1 cellular context compared by ENCODE assay signal in the genomic region with DNA sequence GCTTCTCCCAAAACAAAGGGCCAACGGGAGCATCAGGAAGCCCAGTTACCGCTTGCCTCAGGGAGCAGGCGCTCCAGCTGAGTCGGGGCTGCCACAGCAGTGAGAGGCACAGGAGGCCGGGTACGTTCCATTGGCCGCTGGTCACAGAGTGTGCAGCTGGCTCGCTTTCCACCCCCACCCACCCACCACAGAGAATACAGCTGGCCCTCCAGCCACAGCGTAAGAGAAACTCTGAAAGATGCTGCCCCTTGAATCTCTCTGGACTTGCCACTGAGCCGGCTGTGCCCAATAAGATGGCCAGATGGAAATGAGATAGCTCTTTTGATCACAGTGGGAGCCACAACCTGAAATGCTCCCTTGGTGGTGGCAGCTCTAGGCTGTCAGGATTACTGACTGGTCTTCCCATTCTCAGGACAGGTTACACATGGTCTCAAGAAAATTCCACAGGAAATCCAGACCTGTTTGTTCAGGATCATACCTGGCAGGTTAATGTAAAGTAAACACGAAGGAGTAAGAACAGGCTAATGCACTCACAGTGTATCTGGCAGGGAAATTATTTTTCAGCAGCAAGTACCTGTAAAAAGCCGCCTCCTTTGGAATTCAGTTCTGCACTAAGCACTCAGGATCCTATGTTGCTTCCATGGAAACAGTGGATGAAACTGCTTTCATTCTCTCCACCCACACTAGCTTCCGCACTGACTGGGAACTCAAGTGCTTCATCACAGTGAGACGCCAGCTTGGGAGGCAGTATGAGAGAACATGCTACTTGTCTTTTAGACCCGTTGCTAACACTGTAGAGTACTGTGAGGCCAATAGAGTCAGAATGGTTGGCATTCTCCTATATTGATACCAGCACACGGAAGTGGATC.
TF ChIP-seq lines count a peak whose summit lies in the region.

No MANE protein-coding gene starts in this region.

TF ChIP-seq in GM23338, 12 proteins besides CTCF, POLR2A, EP300 and RAD21 (continued from another document):
- TF ChIP-seq, protein P1, sequence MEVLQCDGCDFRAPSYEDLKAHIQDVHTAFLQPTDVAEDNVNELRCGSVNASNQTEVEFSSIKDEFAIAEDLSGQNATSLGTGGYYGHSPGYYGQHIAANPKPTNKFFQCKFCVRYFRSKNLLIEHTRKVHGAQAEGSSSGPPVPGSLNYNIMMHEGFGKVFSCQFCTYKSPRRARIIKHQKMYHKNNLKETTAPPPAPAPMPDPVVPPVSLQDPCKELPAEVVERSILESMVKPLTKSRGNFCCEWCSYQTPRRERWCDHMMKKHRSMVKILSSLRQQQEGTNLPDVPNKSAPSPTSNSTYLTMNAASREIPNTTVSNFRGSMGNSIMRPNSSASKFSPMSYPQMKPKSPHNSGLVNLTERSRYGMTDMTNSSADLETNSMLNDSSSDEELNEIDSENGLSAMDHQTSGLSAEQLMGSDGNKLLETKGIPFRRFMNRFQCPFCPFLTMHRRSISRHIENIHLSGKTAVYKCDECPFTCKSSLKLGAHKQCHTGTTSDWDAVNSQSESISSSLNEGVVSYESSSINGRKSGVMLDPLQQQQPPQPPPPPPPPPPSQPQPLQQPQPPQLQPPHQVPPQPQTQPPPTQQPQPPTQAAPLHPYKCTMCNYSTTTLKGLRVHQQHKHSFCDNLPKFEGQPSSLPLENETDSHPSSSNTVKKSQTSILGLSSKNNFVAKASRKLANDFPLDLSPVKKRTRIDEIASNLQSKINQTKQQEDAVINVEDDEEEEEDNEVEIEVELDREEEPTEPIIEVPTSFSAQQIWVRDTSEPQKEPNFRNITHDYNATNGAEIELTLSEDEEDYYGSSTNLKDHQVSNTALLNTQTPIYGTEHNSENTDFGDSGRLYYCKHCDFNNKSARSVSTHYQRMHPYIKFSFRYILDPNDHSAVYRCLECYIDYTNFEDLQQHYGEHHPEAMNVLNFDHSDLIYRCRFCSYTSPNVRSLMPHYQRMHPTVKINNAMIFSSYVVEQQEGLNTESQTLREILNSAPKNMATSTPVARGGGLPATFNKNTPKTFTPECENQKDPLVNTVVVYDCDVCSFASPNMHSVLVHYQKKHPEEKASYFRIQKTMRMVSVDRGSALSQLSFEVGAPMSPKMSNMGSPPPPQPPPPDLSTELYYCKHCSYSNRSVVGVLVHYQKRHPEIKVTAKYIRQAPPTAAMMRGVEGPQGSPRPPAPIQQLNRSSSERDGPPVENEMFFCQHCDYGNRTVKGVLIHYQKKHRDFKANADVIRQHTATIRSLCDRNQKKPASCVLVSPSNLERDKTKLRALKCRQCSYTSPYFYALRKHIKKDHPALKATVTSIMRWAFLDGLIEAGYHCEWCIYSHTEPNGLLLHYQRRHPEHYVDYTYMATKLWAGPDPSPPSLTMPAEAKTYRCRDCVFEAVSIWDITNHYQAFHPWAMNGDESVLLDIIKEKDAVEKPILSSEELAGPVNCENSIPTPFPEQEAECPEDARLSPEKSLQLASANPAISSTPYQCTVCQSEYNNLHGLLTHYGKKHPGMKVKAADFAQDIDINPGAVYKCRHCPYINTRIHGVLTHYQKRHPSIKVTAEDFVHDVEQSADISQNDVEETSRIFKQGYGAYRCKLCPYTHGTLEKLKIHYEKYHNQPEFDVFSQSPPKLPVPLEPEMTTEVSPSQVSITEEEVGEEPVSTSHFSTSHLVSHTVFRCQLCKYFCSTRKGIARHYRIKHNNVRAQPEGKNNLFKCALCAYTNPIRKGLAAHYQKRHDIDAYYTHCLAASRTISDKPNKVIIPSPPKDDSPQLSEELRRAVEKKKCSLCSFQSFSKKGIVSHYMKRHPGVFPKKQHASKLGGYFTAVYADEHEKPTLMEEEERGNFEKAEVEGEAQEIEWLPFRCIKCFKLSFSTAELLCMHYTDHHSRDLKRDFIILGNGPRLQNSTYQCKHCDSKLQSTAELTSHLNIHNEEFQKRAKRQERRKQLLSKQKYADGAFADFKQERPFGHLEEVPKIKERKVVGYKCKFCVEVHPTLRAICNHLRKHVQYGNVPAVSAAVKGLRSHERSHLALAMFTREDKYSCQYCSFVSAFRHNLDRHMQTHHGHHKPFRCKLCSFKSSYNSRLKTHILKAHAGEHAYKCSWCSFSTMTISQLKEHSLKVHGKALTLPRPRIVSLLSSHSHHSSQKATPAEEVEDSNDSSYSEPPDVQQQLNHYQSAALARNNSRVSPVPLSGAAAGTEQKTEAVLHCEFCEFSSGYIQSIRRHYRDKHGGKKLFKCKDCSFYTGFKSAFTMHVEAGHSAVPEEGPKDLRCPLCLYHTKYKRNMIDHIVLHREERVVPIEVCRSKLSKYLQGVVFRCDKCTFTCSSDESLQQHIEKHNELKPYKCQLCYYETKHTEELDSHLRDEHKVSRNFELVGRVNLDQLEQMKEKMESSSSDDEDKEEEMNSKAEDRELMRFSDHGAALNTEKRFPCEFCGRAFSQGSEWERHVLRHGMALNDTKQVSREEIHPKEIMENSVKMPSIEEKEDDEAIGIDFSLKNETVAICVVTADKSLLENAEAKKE (CRISPR knock-in tag; IDR thresholded peaks at IDR 0.05), result no peak
- TF ChIP-seq STAT1 (IDR thresholded peaks at IDR 0.05; ENCODE audit: unreplicated experiment) (no peak), CREB1 (CRISPR knock-in tag; IDR thresholded peaks at IDR 0.05; ENCODE audit: low read depth) (no peak), POLR2AphosphoS5 (IDR thresholded peaks at IDR 0.05; ENCODE audit: low read depth) (no peak), EZH2phosphoT487 (IDR thresholded peaks at IDR 0.05; ENCODE audit: unreplicated experiment) (no peak)
